Comparison of ENCODE assay signal across 8 cellular contexts in the genomic region with DNA sequence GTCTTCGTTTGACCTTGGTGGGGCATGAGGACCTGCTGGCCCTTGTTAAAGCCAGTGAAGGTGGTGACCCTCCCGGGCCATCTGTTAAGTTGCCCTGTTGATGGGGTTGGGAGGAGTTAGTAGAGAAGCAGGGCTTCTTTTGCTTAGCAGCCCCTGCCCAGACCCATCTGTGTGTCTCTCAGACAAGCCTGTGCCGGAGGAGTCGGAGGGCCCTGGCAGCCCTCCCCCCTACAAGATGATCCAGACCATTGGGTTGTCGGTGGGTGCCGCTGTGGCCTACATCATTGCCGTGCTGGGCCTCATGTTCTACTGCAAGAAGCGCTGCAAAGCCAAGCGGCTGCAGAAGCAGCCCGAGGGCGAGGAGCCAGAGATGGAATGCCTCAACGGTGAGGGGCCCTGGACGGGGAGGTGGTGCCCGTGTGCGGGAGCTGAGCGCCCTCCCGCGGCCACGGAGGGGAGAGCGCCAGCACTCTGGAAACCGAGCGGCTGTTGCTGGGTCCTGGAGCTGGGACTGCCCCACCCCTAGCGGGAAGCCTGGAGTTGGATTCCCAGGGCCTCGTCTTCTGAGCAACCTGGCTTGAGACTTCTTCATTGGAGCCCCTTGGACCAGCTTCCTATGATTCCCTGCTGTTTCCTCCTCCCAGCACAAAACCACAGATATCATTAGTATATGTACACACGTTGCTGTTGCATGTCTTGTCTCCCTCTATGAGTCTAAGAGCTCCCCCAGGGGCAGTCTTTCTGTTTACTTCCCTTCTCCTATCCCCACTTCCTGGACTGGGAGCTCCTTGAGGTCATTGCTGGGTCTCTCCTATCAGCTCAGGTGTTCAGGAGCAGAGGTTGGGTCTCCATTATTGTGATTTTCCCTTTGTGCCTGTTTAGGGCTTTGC. TPM values are rescaled to one million over a fixed set of nuclear protein-coding genes. Genes with fewer than 3 reads are reported as not detected.
A peak's percentile ranks its signal among the peaks of the same experiment; 100 is the strongest.
DNase-seq lines count a peak whose midpoint lies in the region; ATAC-seq, FAIRE-seq and TF ChIP-seq lines count a peak whose summit lies in the region.

No MANE protein-coding gene starts in this region.

- peak overlapping the region in 1 of 2 experiments; percentile 53; a peak in 2 of 4 replicates for H3K4me3 ChIP-seq in DND-41 (ENCODE audit: low read depth in 1 of 2, low read length in 2 of 2)
- no peak overlapping the region for H3K4me3 ChIP-seq in bronchial epithelial cell (ENCODE audit: low read depth, low read length)

- peak; percentile 99 for TF ChIP-seq CTCF in DND-41 (IDR thresholded peaks at IDR 0.05; ENCODE audit: borderline replicate concordance, extremely low read depth, low read length, poor library complexity, severe bottlenecking)
- peak; percentile 100 for TF ChIP-seq CTCF in bronchial epithelial cell (IDR thresholded peaks at IDR 0.05; ENCODE audit: insufficient read depth, low read length, severe bottlenecking)

- H2AFZ ChIP-seq in DND-41 (ENCODE audit: low read depth, low read length) = peak overlapping the region; percentile 90

- H3K36me3 ChIP-seq in DND-41 (ENCODE audit: insufficient read depth, low read length) (peaks cover 43% of the 10 kb centered on the region), bronchial epithelial cell (ENCODE audit: control insufficient read depth, insufficient read depth, low read length) (peaks cover 31% of the 10 kb centered on the region)

- H3K9ac ChIP-seq in DND-41 (ENCODE audit: low read depth, low read length) = peak overlapping the region; percentile 70

- H3K4me2 ChIP-seq in DND-41 (ENCODE audit: insufficient read depth, low read length) = peak overlapping the region; percentile 73

- H3K79me2 ChIP-seq in DND-41 (ENCODE audit: insufficient read depth, low read length) = no peaks in the 10 kb centered on the region

- H3K4me1 ChIP-seq in DND-41 (ENCODE audit: insufficient read depth, low read length) = peaks cover 31% of the 10 kb centered on the region

- ATAC-seq in DND-41 (ENCODE audit: insufficient read depth, low read depth) (peak; percentile 70), HG02798 (IDR thresholded peaks at IDR 0.05; ENCODE audit: poor library complexity, unreplicated experiment) (peak; percentile 79), HG02623 (IDR thresholded peaks at IDR 0.05; ENCODE audit: unreplicated experiment) (no peak)

- no peaks in the 10 kb centered on the region for H4K20me1 ChIP-seq in DND-41 (ENCODE audit: insufficient read depth, low read length)

- peak; percentile 87 for DNase-seq in DND-41
- peak; percentile 66 for DNase-seq in NCI-H2196 treated with DMSO at 0.1 percent for 48 hours (lab: John Stamatoyannopoulos, UW; ENCODE audit: unreplicated experiment)
- peak; percentile 34 to 53 (median 42) for DNase-seq in activated CD4-positive, CD25-positive, alpha-beta regulatory T cell (lab: John Stamatoyannopoulos, UW)
- peak; percentile 70 for DNase-seq in bronchial epithelial cell (ENCODE audit: low read depth)
- peak; percentile 98 for DNase-seq in islet precursor cell
- peak; percentile 56 to 69 (median 68) for DNase-seq in stimulated activated CD4-positive, alpha-beta T cell treated with anti-CD3 and anti-CD28 coated beads, Interleukin-12 subunit alpha, Interleukin-12 subunit beta, amount 100 ng/mL, for 48 hours (ENCODE audit: low read depth in 2 of 3, low spot score in 1 of 3)

- FAIRE-seq in bronchial epithelial cell (lab: Jason Lieb, UNC) = no peak

- H3K27ac ChIP-seq in DND-41 (ENCODE audit: low read length) = peak overlapping the region; percentile 97

- no peaks in the 10 kb centered on the region for H3K9me3 ChIP-seq in DND-41 (ENCODE audit: insufficient read depth, low read length, severe bottlenecking)

- no peaks in the 10 kb centered on the region for H3K27me3 ChIP-seq in DND-41 (ENCODE audit: insufficient read depth, low read length, poor library complexity)
- H3K27me3 ChIP-seq in bronchial epithelial cell (ENCODE audit: control insufficient read depth, insufficient read depth, low read length) = no peaks in the 10 kb centered on the region

RNA-seq across cellular contexts. Expression of a gene that starts 27.6 kb away (rescaled TPM):
- total RNA-seq in bronchial epithelial cell = 10.8 and 20.1 TPM in 2 replicates

RNA-seq across cellular contexts. Expression of a gene that starts 38.5 kb away (rescaled TPM):
- total RNA-seq in bronchial epithelial cell = 29.0 and 36.4 TPM in 2 replicates

Comparison
In these comparisons a context has a peak if more than half of its experiments do, and no peak if none do; other contexts are left out.
1. DNase-seq: peak in every context shown above with its lines; median percentile 98 in islet precursor cell; 87 in DND-41; 70 in bronchial epithelial cell; 68 in stimulated activated CD4-positive, alpha-beta T cell treated with anti-CD3 and anti-CD28 coated beads, Interleukin-12 subunit alpha, Interleukin-12 subunit beta, amount 100 ng/mL, for 48 hours; 66 in NCI-H2196 treated with DMSO at 0.1 percent for 48 hours; 42 in activated CD4-positive, CD25-positive, alpha-beta regulatory T cell.